ENCODE assay signal across 21 cellular contexts in the genomic region with DNA sequence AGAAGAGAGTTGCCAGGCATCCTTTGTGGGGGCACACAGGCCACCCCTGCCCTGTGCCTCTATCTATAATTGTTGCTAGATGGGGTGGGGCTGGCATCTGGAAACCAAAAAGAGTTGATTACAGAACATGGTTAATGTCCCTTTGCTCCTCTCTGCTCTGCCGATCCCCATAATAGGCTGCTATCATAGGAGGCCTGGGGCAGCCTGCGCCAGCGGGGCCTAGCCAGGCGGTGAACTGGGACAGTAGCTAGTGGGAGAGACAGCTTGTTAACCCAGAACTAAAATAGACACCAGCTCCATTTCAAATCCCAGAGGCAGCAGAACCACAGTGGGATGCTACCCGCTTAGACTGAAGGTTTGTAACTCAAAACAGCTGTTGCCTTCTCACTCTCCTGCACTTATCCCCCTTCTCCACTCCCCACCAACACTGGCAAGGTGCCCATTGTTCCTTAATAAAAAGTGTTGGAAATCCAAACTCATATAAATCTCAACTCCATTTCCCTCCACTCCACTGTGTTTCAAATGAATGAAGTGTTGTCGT.
DNase-seq lines count a peak whose midpoint lies in the region; ATAC-seq and TF ChIP-seq lines count a peak whose summit lies in the region.
"Had no signal": no experiment of that assay in that cellular context is flagged by ENCODE, and none has a peak within 500 bp of the region (broad histone marks: within the 10 kb centered on the region; RNA-seq: fewer than 3 reads in every experiment).

No MANE protein-coding gene starts in this region.

- POLR2A ChIA-PET in activated CD8-positive, alpha-beta T cell treated with anti-CD3 and anti-CD28 coated beads for 36 hours (lab: Charles Lee): interaction anchor here (0.6 kb wide), 1 partner anchor 50 kb away, joined by 3 read pairs; no protein-coding TSS in a partner anchor
- POLR2A ChIA-PET in activated CD8-positive, alpha-beta T cell treated with anti-CD3 and anti-CD28 coated beads, Interleukin-2, amount 10 ng/mL, durations not matched to agents 7 days and 5 days (lab: Charles Lee): no interaction called here

- no CpG with 5 or more reads among the region's 6 CpGs for WGBS in trophoblast cell (ENCODE audit: extremely low coverage, insufficient coverage, insufficient read length)

- H3K4me1 ChIP-seq in SJCRH30 (peaks cover 48% of the 10 kb centered on the region), skeletal muscle tissue (ENCODE audit: control insufficient read depth in 3 of 3, insufficient read depth in 3 of 3, low read length in 3 of 3) (peaks cover 60 to 70% (median 66%) of the 10 kb centered on the region in 3 donors), trophoblast cell (ENCODE audit: control insufficient read depth in 1 of 2, insufficient read depth in 2 of 2, low read length in 2 of 2) (peaks cover 0 to 12% of the 10 kb centered on the region in 2 experiments)
- H3K4me1 ChIP-seq: A549 had no signal

- H3K27ac ChIP-seq in SJCRH30 (peak overlapping the region; percentile 92), skeletal muscle tissue (ENCODE audit: low read depth, low read length) (peak overlapping the region; percentile 95), trophoblast cell (ENCODE audit: low read depth, low read length) (no peak overlapping the region)
- H3K27ac ChIP-seq: A549; BLaER1 treated with 17β-estradiol and CSF1 and Interleukin-3, amounts not matched to agents 10 nM and 100 nM; neutrophil had no signal

- no peak overlapping the region for H2BK120ac ChIP-seq in trophoblast cell (ENCODE audit: insufficient read depth, low read length, poor library complexity)

- no peak for ATAC-seq in activated CD8-positive, alpha-beta T cell treated with anti-CD3 and anti-CD28 coated beads for 36 hours
- no peak for ATAC-seq in activated CD8-positive, alpha-beta T cell treated with anti-CD3 and anti-CD28 coated beads, Interleukin-2, amount 10 ng/mL, durations not matched to agents 7 days and 5 days
- ATAC-seq in left ventricle myocardium superior: peak; percentile 53
- ATAC-seq: A549; activated CD8-positive, alpha-beta memory T cell treated with anti-CD3 and anti-CD28 coated beads, Interleukin-2, amount 10 ng/mL, durations not matched to agents 7 days and 5 days; activated T-helper 17 cell treated with anti-CD3 and anti-CD28 coated beads, Interleukin-2, amount 50 U/mL, for 72 hours; mucosa of descending colon had no signal

- CTCF ChIA-PET in activated CD8-positive, alpha-beta T cell treated with anti-CD3 and anti-CD28 coated beads for 36 hours (lab: Charles Lee): no interaction called here
- CTCF ChIA-PET in activated CD8-positive, alpha-beta T cell treated with anti-CD3 and anti-CD28 coated beads, Interleukin-2, amount 10 ng/mL, durations not matched to agents 7 days and 5 days (lab: Charles Lee): interaction anchor here (1.1 to 1.3 kb wide), 2 partner anchors 18 to 29 kb away, joined by 3 to 4 read pairs; no protein-coding TSS in a partner anchor

- H3K79me1 ChIP-seq in trophoblast cell (ENCODE audit: low read length): no peaks in the 10 kb centered on the region

- peaks cover 7% of the 10 kb centered on the region for H3K36me3 ChIP-seq in SJCRH30
- peaks cover 14 to 44% (median 17%) of the 10 kb centered on the region in 3 donors for H3K36me3 ChIP-seq in skeletal muscle tissue (ENCODE audit: control insufficient read depth in 3 of 3, insufficient read depth in 3 of 3, low read length in 3 of 3)
- H3K36me3 ChIP-seq in trophoblast cell (ENCODE audit: control insufficient read depth in 1 of 2, insufficient read depth in 2 of 2, low read length in 2 of 2): peaks cover 44 to 54% of the 10 kb centered on the region in 2 experiments

- H2BK5ac ChIP-seq in trophoblast cell (ENCODE audit: low read depth, low read length, poor library complexity): no peak overlapping the region

- TF ChIP-seq CTCF in activated CD8-positive, alpha-beta T cell treated with anti-CD3 and anti-CD28 coated beads for 36 hours (IDR thresholded peaks at IDR 0.05): no peak
- no peak for TF ChIP-seq CTCF in GM13977 (IDR thresholded peaks at IDR 0.05; ENCODE audit: extremely low read depth, insufficient read depth, missing control alignments)

- peak overlapping the region; percentile 30 for H3K27ac Mint-ChIP-seq in activated CD8-positive, alpha-beta T cell treated with anti-CD3 and anti-CD28 coated beads for 36 hours
- H3K27ac Mint-ChIP-seq in activated CD8-positive, alpha-beta T cell treated with anti-CD3 and anti-CD28 coated beads, Interleukin-2, amount 10 ng/mL, durations not matched to agents 7 days and 5 days: no peak overlapping the region
- H3K27ac Mint-ChIP-seq: activated CD8-positive, alpha-beta memory T cell treated with anti-CD3 and anti-CD28 coated beads, Interleukin-2, amount 10 ng/mL, durations not matched to agents 7 days and 5 days had no signal

- H2AK5ac ChIP-seq in trophoblast cell (ENCODE audit: low read length): no peak overlapping the region

- H2BK12ac ChIP-seq in trophoblast cell (ENCODE audit: low read length): no peak overlapping the region

- H3K9me3 Mint-ChIP-seq in activated CD8-positive, alpha-beta T cell treated with anti-CD3 and anti-CD28 coated beads for 36 hours: no peaks in the 10 kb centered on the region
- H3K9me3 Mint-ChIP-seq in activated CD8-positive, alpha-beta T cell treated with anti-CD3 and anti-CD28 coated beads, Interleukin-2, amount 10 ng/mL, durations not matched to agents 7 days and 5 days (ENCODE audit: insufficient read depth): no peaks in the 10 kb centered on the region
- H3K9me3 Mint-ChIP-seq: activated T-helper 17 cell treated with anti-CD3 and anti-CD28 coated beads, Interleukin-2, amount 50 U/mL, for 72 hours had no signal

- no peak overlapping the region for H4K12ac ChIP-seq in trophoblast cell (ENCODE audit: low read depth, low read length)

- intact Hi-C loops in activated CD8-positive, alpha-beta T cell treated with anti-CD3 and anti-CD28 coated beads for 36 hours (cut with micrococcal nuclease): no loop called here
- intact Hi-C loops in left ventricle myocardium superior (cut with micrococcal nuclease): no loop called here

- H3K79me2 ChIP-seq in trophoblast cell (ENCODE audit: control insufficient read depth, insufficient read depth, low read length, poor library complexity): no peaks in the 10 kb centered on the region

- no peak overlapping the region for H3K23ac ChIP-seq in trophoblast cell (ENCODE audit: low read length)

- H3K27me3 Mint-ChIP-seq in activated CD8-positive, alpha-beta T cell treated with anti-CD3 and anti-CD28 coated beads for 36 hours: no peaks in the 10 kb centered on the region
- H3K27me3 Mint-ChIP-seq in activated CD8-positive, alpha-beta T cell treated with anti-CD3 and anti-CD28 coated beads, Interleukin-2, amount 10 ng/mL, durations not matched to agents 7 days and 5 days (ENCODE audit: low read depth): no peaks in the 10 kb centered on the region
- H3K27me3 Mint-ChIP-seq: activated CD8-positive, alpha-beta memory T cell treated with anti-CD3 and anti-CD28 coated beads, Interleukin-2, amount 10 ng/mL, durations not matched to agents 7 days and 5 days; activated T-helper 17 cell treated with anti-CD3 and anti-CD28 coated beads, Interleukin-2, amount 50 U/mL, for 72 hours had no signal

- H2AFZ ChIP-seq in trophoblast cell (ENCODE audit: insufficient read depth, low read length, poor library complexity): no peak overlapping the region

- H3K4me2 ChIP-seq in trophoblast cell (ENCODE audit: low read length): no peak overlapping the region
- H3K4me2 ChIP-seq: A549; BLaER1 treated with 17β-estradiol and CSF1 and Interleukin-3, amounts not matched to agents 10 nM and 100 nM had no signal

- no peak overlapping the region for H3K4me3 Mint-ChIP-seq in activated CD8-positive, alpha-beta T cell treated with anti-CD3 and anti-CD28 coated beads for 36 hours
- no peak overlapping the region for H3K4me3 Mint-ChIP-seq in activated CD8-positive, alpha-beta T cell treated with anti-CD3 and anti-CD28 coated beads, Interleukin-2, amount 10 ng/mL, durations not matched to agents 7 days and 5 days
- H3K4me3 Mint-ChIP-seq: activated CD8-positive, alpha-beta memory T cell treated with anti-CD3 and anti-CD28 coated beads, Interleukin-2, amount 10 ng/mL, durations not matched to agents 7 days and 5 days; activated T-helper 17 cell treated with anti-CD3 and anti-CD28 coated beads, Interleukin-2, amount 50 U/mL, for 72 hours had no signal

- H3K9me3 ChIP-seq in SJCRH30 (replicated peaks) (no peaks in the 10 kb centered on the region), skeletal muscle tissue (ENCODE audit: control insufficient read depth in 3 of 3, low read length in 3 of 3) (no peaks in the 10 kb centered on the region), trophoblast cell (ENCODE audit: insufficient read depth, low read depth, low read length) (no peaks in the 10 kb centered on the region)
- H3K9me3 ChIP-seq: A549; BLaER1 treated with 17β-estradiol and CSF1 and Interleukin-3, amounts not matched to agents 10 nM and 100 nM; mucosa of descending colon; neutrophil had no signal

- DNase-seq in activated CD8-positive, alpha-beta T cell treated with anti-CD3 and anti-CD28 coated beads for 36 hours: no peak
- no peak for DNase-seq in activated CD8-positive, alpha-beta T cell treated with anti-CD3 and anti-CD28 coated beads, Interleukin-2, amount 10 ng/mL, durations not matched to agents 7 days and 5 days
- DNase-seq in SJCRH30: peak; percentile 30 to 62
- DNase-seq in left ventricle myocardium superior: peak; percentile 54
- DNase-seq in GM13977 (ENCODE audit: low spot score): no peak
- no peak for DNase-seq in trophoblast cell
- DNase-seq in dermis blood vessel endothelial cell: no peak
- DNase-seq: activated CD8-positive, alpha-beta memory T cell treated with anti-CD3 and anti-CD28 coated beads, Interleukin-2, amount 10 ng/mL, durations not matched to agents 7 days and 5 days; Calu3; erythroblast; Kasumi-1; mucosa of descending colon; NCI-H1092; NCI-H2081 treated with DMSO at 0.1 percent for 48 hours; NCI-H510A treated with DMSO at 0.1 percent for 48 hours; T-helper 1 cell had no signal

- no peaks in the 10 kb centered on the region for H3K27me3 ChIP-seq in SJCRH30
- no peaks in the 10 kb centered on the region for H3K27me3 ChIP-seq in skeletal muscle tissue (ENCODE audit: control insufficient read depth in 3 of 3, insufficient read depth in 3 of 3, low read length in 3 of 3)
- H3K27me3 ChIP-seq in trophoblast cell (ENCODE audit: insufficient read depth, low read length): no peaks in the 10 kb centered on the region
- H3K27me3 ChIP-seq: BLaER1 treated with 17β-estradiol and CSF1 and Interleukin-3, amounts not matched to agents 10 nM and 100 nM; neutrophil had no signal

- H3K18ac ChIP-seq in trophoblast cell (ENCODE audit: low read length): no peak overlapping the region

- no peak overlapping the region for H4K91ac ChIP-seq in trophoblast cell (ENCODE audit: low read depth, low read length)

- no peak overlapping the region for H3K4ac ChIP-seq in trophoblast cell (ENCODE audit: low read depth, low read length)

- H4K8ac ChIP-seq in trophoblast cell (ENCODE audit: low read depth, low read length): no peak overlapping the region

- in situ Hi-C loops in GM13977 (cut with MboI; ENCODE audit: low pct_unique_long_range_greater_than_20kb, low sequenced_read_pairs, unreplicated experiment): no loop called here

- H3K9ac ChIP-seq in skeletal muscle tissue (ENCODE audit: low read depth in 1 of 3, low read length in 3 of 3) (peak overlapping the region in 2 of 3 donors; percentile 24 to 55), trophoblast cell (ENCODE audit: low read length) (no peak overlapping the region)
- H3K9ac ChIP-seq: BLaER1 treated with 17β-estradiol and CSF1 and Interleukin-3, amounts not matched to agents 10 nM and 100 nM had no signal

- H3K14ac ChIP-seq in trophoblast cell (ENCODE audit: low read length): no peak overlapping the region

- peaks cover 43% of the 10 kb centered on the region for H3K36me3 Mint-ChIP-seq in activated CD8-positive, alpha-beta T cell treated with anti-CD3 and anti-CD28 coated beads for 36 hours (ENCODE audit: low read depth)
- peaks cover 56% of the 10 kb centered on the region for H3K36me3 Mint-ChIP-seq in activated CD8-positive, alpha-beta T cell treated with anti-CD3 and anti-CD28 coated beads, Interleukin-2, amount 10 ng/mL, durations not matched to agents 7 days and 5 days (ENCODE audit: low read depth)

- H3K4me3 ChIP-seq in SJCRH30: no peak overlapping the region
- no peak overlapping the region for H3K4me3 ChIP-seq in skeletal muscle tissue (ENCODE audit: low read length in 3 of 3)
- no peak overlapping the region for H3K4me3 ChIP-seq in trophoblast cell (ENCODE audit: low read depth, low read length)
- H3K4me3 ChIP-seq: A549; BLaER1 treated with 17β-estradiol and CSF1 and Interleukin-3, amounts not matched to agents 10 nM and 100 nM; mucosa of descending colon had no signal

- H3K4me1 Mint-ChIP-seq in activated CD8-positive, alpha-beta T cell treated with anti-CD3 and anti-CD28 coated beads for 36 hours (ENCODE audit: low read depth): peaks cover 23% of the 10 kb centered on the region
- H3K4me1 Mint-ChIP-seq in activated CD8-positive, alpha-beta T cell treated with anti-CD3 and anti-CD28 coated beads, Interleukin-2, amount 10 ng/mL, durations not matched to agents 7 days and 5 days (ENCODE audit: low read depth): peaks cover 41% of the 10 kb centered on the region

Comparison
In these comparisons a context has a peak if more than half of its experiments do, and no peak if none do; other contexts are left out.
1. DNase-seq: peak in SJCRH30 (2 of 2) and left ventricle myocardium superior (single experiment); none in activated CD8-positive, alpha-beta T cell treated with anti-CD3 and anti-CD28 coated beads for 36 hours (single experiment), activated CD8-positive, alpha-beta T cell treated with anti-CD3 and anti-CD28 coated beads, Interleukin-2, amount 10 ng/mL, durations not matched to agents 7 days and 5 days (single experiment), GM13977 (single experiment), trophoblast cell (0 of 2) and dermis blood vessel endothelial cell (single experiment).